ENCODE assay signal across 1 cellular context in the genomic region with DNA sequence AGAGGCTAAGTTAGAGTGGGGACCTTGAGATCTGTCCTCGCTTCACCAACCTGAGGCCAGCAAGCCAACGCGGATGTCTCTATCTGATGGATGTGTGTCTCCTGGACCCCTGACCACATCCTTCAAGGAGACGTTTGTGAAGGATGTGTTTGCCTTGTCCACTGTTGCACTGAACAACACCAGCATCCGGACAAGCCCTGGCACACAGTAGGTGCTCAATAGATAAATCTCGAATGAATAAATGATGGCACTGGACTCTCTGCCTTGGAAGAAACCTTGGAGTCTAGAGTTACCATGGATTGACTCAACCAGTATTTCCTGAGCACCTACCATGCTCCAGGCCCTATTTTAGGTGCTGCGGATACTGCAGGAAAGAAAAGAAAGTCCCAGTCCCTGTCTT.
TF ChIP-seq lines count a peak whose summit lies in the region.

No MANE protein-coding gene starts in this region.

TF ChIP-seq in K562, 482 proteins besides CTCF, POLR2A, EP300 and RAD21:
- TF ChIP-seq ZKSCAN1 (IDR thresholded peaks at IDR 0.05; ENCODE audit: low read depth, low read length) (peak; percentile 77), ZC3H11A (IDR thresholded peaks at IDR 0.05; ENCODE audit: low read depth, low read length) (no peak), MTA2 (IDR thresholded peaks at IDR 0.05; ENCODE audit: low read depth) (no peak), ZC3H8 (IDR thresholded peaks at IDR 0.05) (no peak), ARID2 (IDR thresholded peaks at IDR 0.05) (no peak)
- TF ChIP-seq, protein P1, sequence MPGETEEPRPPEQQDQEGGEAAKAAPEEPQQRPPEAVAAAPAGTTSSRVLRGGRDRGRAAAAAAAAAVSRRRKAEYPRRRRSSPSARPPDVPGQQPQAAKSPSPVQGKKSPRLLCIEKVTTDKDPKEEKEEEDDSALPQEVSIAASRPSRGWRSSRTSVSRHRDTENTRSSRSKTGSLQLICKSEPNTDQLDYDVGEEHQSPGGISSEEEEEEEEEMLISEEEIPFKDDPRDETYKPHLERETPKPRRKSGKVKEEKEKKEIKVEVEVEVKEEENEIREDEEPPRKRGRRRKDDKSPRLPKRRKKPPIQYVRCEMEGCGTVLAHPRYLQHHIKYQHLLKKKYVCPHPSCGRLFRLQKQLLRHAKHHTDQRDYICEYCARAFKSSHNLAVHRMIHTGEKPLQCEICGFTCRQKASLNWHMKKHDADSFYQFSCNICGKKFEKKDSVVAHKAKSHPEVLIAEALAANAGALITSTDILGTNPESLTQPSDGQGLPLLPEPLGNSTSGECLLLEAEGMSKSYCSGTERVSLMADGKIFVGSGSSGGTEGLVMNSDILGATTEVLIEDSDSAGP (CRISPR knock-in tag; IDR thresholded peaks at IDR 0.05), result no peak
